ENCODE assay signal across 8 cellular contexts in the genomic region with DNA sequence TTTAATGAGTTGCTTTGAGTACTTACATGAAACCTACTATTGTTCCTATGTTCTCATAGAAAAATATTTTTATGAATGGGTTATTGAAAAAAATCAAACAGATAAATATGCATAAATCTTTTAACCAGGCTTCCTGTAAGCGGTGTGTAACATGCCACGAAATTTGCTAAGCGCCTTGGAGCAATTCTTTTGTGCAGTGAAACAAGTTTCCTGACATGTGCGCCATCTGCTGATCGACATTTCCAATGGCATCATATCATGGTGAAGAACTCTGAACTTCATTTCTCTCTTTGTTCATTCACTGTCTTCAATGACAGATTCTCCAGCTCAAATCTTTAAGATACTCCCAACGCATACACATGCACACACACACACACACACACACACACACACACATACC.
DNase-seq lines count a peak whose midpoint lies in the region; ATAC-seq, FAIRE-seq and TF ChIP-seq lines count a peak whose summit lies in the region.

No MANE protein-coding gene starts in this region.

- no peaks in the 10 kb centered on the region for H3K9me3 Mint-ChIP-seq in chondrocyte (ENCODE audit: low read depth)

- H3K4me1 Mint-ChIP-seq in chondrocyte (ENCODE audit: low read depth) = no peaks in the 10 kb centered on the region

- no peak overlapping the region for H3K4me3 ChIP-seq in Jurkat, Clone E6-1 (ENCODE audit: low read length)

- FAIRE-seq in urothelium cell line (lab: Jason Lieb, UNC) = no peak

- DNase-seq in ELR (ENCODE audit: low read depth) = peak; percentile 78
- DNase-seq in Jurkat, Clone E6-1 (ENCODE audit: low read depth, low spot score) = peak; percentile 52
- peak; percentile 52 for DNase-seq in NOMO-1 treated with DMSO at 0.1 percent for 48 hours (lab: John Stamatoyannopoulos, UW; ENCODE audit: unreplicated experiment)
- DNase-seq in chondrocyte (ENCODE audit: low spot score) = no peak
- peak; percentile 86 for DNase-seq in left kidney (ENCODE audit: low read depth, low spot score)
- peak; percentile 23 for DNase-seq in urothelium cell line (ENCODE audit: low spot score)
- no peak for DNase-seq in effector CD8-positive, alpha-beta T cell (lab: John Stamatoyannopoulos, UW)

- ATAC-seq in GM21423 (IDR thresholded peaks at IDR 0.05; ENCODE audit: unreplicated experiment) = peak; percentile 75

- no peak overlapping the region for H3K27ac Mint-ChIP-seq in chondrocyte (ENCODE audit: unreplicated experiment)

- peaks cover 1% of the 10 kb centered on the region for H3K36me3 Mint-ChIP-seq in chondrocyte (ENCODE audit: low read depth)

- TF ChIP-seq CTCF in chondrocyte (IDR thresholded peaks at IDR 0.05) = peak; percentile 82

- peaks cover 34% of the 10 kb centered on the region for H3K27me3 Mint-ChIP-seq in chondrocyte (ENCODE audit: low read depth)

- H3K4me3 Mint-ChIP-seq in chondrocyte (ENCODE audit: unreplicated experiment) = no peak overlapping the region

Comparison
In these comparisons a context has a peak if more than half of its experiments do, and no peak if none do; other contexts are left out.
1. DNase-seq: peak in ELR (single experiment), Jurkat, Clone E6-1 (single experiment), NOMO-1 treated with DMSO at 0.1 percent for 48 hours (single experiment), left kidney (single experiment) and urothelium cell line (single experiment); none in chondrocyte (single experiment) and effector CD8-positive, alpha-beta T cell (single experiment).